In genomic region chr5:130616161-130616560, GRCh38 we compare ENCODE assay signal across 18 cellular contexts.
DNase-seq lines count a peak whose midpoint lies in the region; ATAC-seq and TF ChIP-seq lines count a peak whose summit lies in the region.
"Had no signal": no experiment of that assay in that cellular context is flagged by ENCODE, and none has a peak within 500 bp of the region (broad histone marks: within the 10 kb centered on the region; RNA-seq: fewer than 3 reads in every experiment).

No MANE protein-coding gene starts in this region.

- no peaks in the 10 kb centered on the region for H3K27me3 ChIP-seq in cardiac muscle cell
- no peaks in the 10 kb centered on the region for H3K27me3 ChIP-seq in left ventricle myocardium inferior (ENCODE audit: low read depth)
- no peaks in the 10 kb centered on the region for H3K27me3 ChIP-seq in mammary epithelial cell (ENCODE audit: insufficient read depth, low read length)
- no peaks in the 10 kb centered on the region for H3K27me3 ChIP-seq in aorta (ENCODE audit: control insufficient read depth in 1 of 2, insufficient read depth in 2 of 2, low read length in 1 of 2)
- H3K27me3 ChIP-seq: BLaER1 treated with 17β-estradiol and CSF1 and Interleukin-3, amounts not matched to agents 10 nM and 100 nM had no signal

- no peaks in the 10 kb centered on the region for H3K79me2 ChIP-seq in mammary epithelial cell (ENCODE audit: insufficient read depth, low read length)

- H3K27me3 Mint-ChIP-seq in activated T-cell treated with anti-CD3 and anti-CD28 coated beads, Interleukin-2, amount 50 U/mL, for 24 hours = peaks cover 3% of the 10 kb centered on the region

- peak overlapping the region; percentile 46 for H2AFZ ChIP-seq in mammary epithelial cell (ENCODE audit: low read depth, low read length)

- H3K4me3 ChIP-seq in cardiac muscle cell (no peak overlapping the region), left ventricle myocardium inferior (no peak overlapping the region), mammary epithelial cell (replicated peaks in 1 of 3; ENCODE audit: insufficient read depth in 1 of 3, low read depth in 2 of 3, low read length in 3 of 3) (no peak overlapping the region), fibroblast of the aortic adventitia (ENCODE audit: low read depth, low read length) (no peak overlapping the region), aorta (ENCODE audit: low read length in 2 of 2) (no peak overlapping the region)
- H3K4me3 ChIP-seq: BLaER1 treated with 17β-estradiol and CSF1 and Interleukin-3, amounts not matched to agents 10 nM and 100 nM had no signal

- H3K9ac ChIP-seq in mammary epithelial cell (ENCODE audit: insufficient read depth, low read length) = no peak overlapping the region
- H3K9ac ChIP-seq: BLaER1 treated with 17β-estradiol and CSF1 and Interleukin-3, amounts not matched to agents 10 nM and 100 nM had no signal

- no peaks in the 10 kb centered on the region for H3K9me3 Mint-ChIP-seq in activated T-cell treated with anti-CD3 and anti-CD28 coated beads, Interleukin-2, amount 50 U/mL, for 24 hours

- H3K36me3 Mint-ChIP-seq in activated T-cell treated with anti-CD3 and anti-CD28 coated beads, Interleukin-2, amount 50 U/mL, for 24 hours (ENCODE audit: low read depth) = no peaks in the 10 kb centered on the region

- in situ Hi-C loops in mammary epithelial cell (cut with MboI; ENCODE audit: low sequenced_read_pairs in 2 of 2) = no loop called here

- CTCF ChIA-PET in mammary epithelial cell (lab: Charles Lee; ENCODE audit: low non-redundant PET) = no interaction called here

- H3K9me3 ChIP-seq in cardiac muscle cell (ENCODE audit: low read depth) (no peaks in the 10 kb centered on the region), left ventricle myocardium inferior (replicated peaks) (peaks cover 14% of the 10 kb centered on the region), mammary epithelial cell (replicated peaks; ENCODE audit: insufficient read depth, low read length) (no peaks in the 10 kb centered on the region), aorta (ENCODE audit: control insufficient read depth, low read length) (no peaks in the 10 kb centered on the region)

- H3K4me2 ChIP-seq in mammary epithelial cell (ENCODE audit: insufficient read depth, low read depth, low read length) = no peak overlapping the region
- H3K4me2 ChIP-seq: BLaER1 treated with 17β-estradiol and CSF1 and Interleukin-3, amounts not matched to agents 10 nM and 100 nM had no signal

- no peak overlapping the region for H3K4me3 Mint-ChIP-seq in activated T-cell treated with anti-CD3 and anti-CD28 coated beads, Interleukin-2, amount 50 U/mL, for 24 hours
- H3K4me3 Mint-ChIP-seq: H9 had no signal

- DNase-seq in cardiac muscle cell (ENCODE audit: low read depth in 1 of 2, low spot score in 1 of 2) (peak; percentile 68 to 81), left ventricle myocardium inferior (no peak), mammary epithelial cell (peak; percentile 28), fibroblast of the aortic adventitia (ENCODE audit: low read depth) (peak; percentile 1), aorta (no peak), AG08395 (ENCODE audit: low spot score) (no peak)
- no peak for DNase-seq in activated T-cell treated with anti-CD3 and anti-CD28 coated beads, Interleukin-2, amount 50 U/mL, for 24 hours
- DNase-seq: DMS79 treated with DMSO at 0.1 percent for 48 hours, H9, Karpas-422, MM.1S, NCI-H1417 treated with DMSO at 0.1 percent for 48 hours, NCI-H2029, NCI-H2171, NCI-H446 treated with DMSO at 0.1 percent for 48 hours, NCI-H774 had no signal

- dilution Hi-C loops in mammary epithelial cell (cut with HindIII; ENCODE audit: low sequenced_read_pairs) = no loop called here

- no peak overlapping the region for H3K27ac Mint-ChIP-seq in activated T-cell treated with anti-CD3 and anti-CD28 coated beads, Interleukin-2, amount 50 U/mL, for 24 hours
- H3K27ac Mint-ChIP-seq: H9 had no signal

- no TSS peak for BruUV-seq in mammary epithelial cell (replicated peaks; lab: Mats Ljungman, UMichigan)

- WGBS in mammary epithelial cell (ENCODE audit: low coverage, missing lambda C conversion rate) = 63% methylated on average over 2 of the region's 2 CpGs
- WGBS in aorta, 2 donors = 46 to 48% methylated on average over 2 of the region's 2 CpGs

- ATAC-seq in aorta (ENCODE audit: low FRiP score) (peak; percentile 15), SK-N-SH treated with all-trans-retinoic acid at 6 μM for 48 hours (no peak)

- H3K4me1 ChIP-seq in cardiac muscle cell (ENCODE audit: low read depth) = peaks cover 28% of the 10 kb centered on the region
- no peaks in the 10 kb centered on the region for H3K4me1 ChIP-seq in left ventricle myocardium inferior
- no peaks in the 10 kb centered on the region for H3K4me1 ChIP-seq in mammary epithelial cell (ENCODE audit: insufficient read depth, low read length)
- no peaks in the 10 kb centered on the region for H3K4me1 ChIP-seq in aorta (ENCODE audit: control insufficient read depth in 1 of 2, insufficient read depth in 2 of 2, low read length in 2 of 2)
- H3K4me1 ChIP-seq: BLaER1 treated with 17β-estradiol and CSF1 and Interleukin-3, amounts not matched to agents 10 nM and 100 nM had no signal

- TF ChIP-seq CTCF in cardiac muscle cell (IDR thresholded peaks at IDR 0.05; ENCODE audit: low read depth, low read length) (no peak), left ventricle myocardium inferior (IDR thresholded peaks at IDR 0.05; ENCODE audit: borderline replicate concordance) (no peak), mammary epithelial cell (conservative IDR thresholded peaks at IDR 0.05 in 1 of 2, IDR thresholded peaks at IDR 0.05 in 1 of 2; ENCODE audit: extremely low read depth in 1 of 2, insufficient read depth in 1 of 2, low read depth in 1 of 2, low read length in 2 of 2) (no peak), fibroblast of the aortic adventitia (IDR thresholded peaks at IDR 0.05; ENCODE audit: insufficient read depth, low read length) (no peak)

- no peaks in the 10 kb centered on the region for H4K20me1 ChIP-seq in mammary epithelial cell (ENCODE audit: insufficient read depth, low read length)
- H4K20me1 ChIP-seq: BLaER1 treated with 17β-estradiol and CSF1 and Interleukin-3, amounts not matched to agents 10 nM and 100 nM had no signal

- H3K36me3 ChIP-seq in cardiac muscle cell (no peaks in the 10 kb centered on the region), left ventricle myocardium inferior (no peaks in the 10 kb centered on the region), mammary epithelial cell (ENCODE audit: insufficient read depth, low read length) (no peaks in the 10 kb centered on the region), aorta (ENCODE audit: control insufficient read depth in 1 of 2, insufficient read depth in 2 of 2, low read length in 1 of 2) (no peaks in the 10 kb centered on the region)
- H3K36me3 ChIP-seq: BLaER1 treated with 17β-estradiol and CSF1 and Interleukin-3, amounts not matched to agents 10 nM and 100 nM had no signal

- intact Hi-C loops in left ventricle myocardium inferior (cut with micrococcal nuclease) = no loop called here
- intact Hi-C loops in mammary epithelial cell (cut with micrococcal nuclease) = no loop called here
- intact Hi-C loops in aorta (cut with DNase I) = no loop called here

- no peaks in the 10 kb centered on the region for H3K4me1 Mint-ChIP-seq in activated T-cell treated with anti-CD3 and anti-CD28 coated beads, Interleukin-2, amount 50 U/mL, for 24 hours (ENCODE audit: low read depth)
- H3K4me1 Mint-ChIP-seq: H9 had no signal

- H3K27ac ChIP-seq in cardiac muscle cell (peak overlapping the region; percentile 64), left ventricle myocardium inferior (replicated peaks) (no peak overlapping the region), mammary epithelial cell (ENCODE audit: insufficient read depth, low read depth, low read length) (no peak overlapping the region), aorta (ENCODE audit: low read depth in 1 of 2, low read length in 2 of 2) (no peak overlapping the region)
- H3K27ac ChIP-seq: BLaER1 treated with 17β-estradiol and CSF1 and Interleukin-3, amounts not matched to agents 10 nM and 100 nM had no signal

TF ChIP-seq in SK-N-SH treated with all-trans-retinoic acid at 6 μM for 48 hours, 23 proteins besides CTCF, POLR2A, EP300 and RAD21 (continues in another document):
- no peak for TF ChIP-seq ZNF70 (CRISPR knock-in tag; IDR thresholded peaks at IDR 0.05)
- TF ChIP-seq ARNTL (CRISPR knock-in tag; IDR thresholded peaks at IDR 0.05; ENCODE audit: borderline replicate concordance, low read depth) = no peak
- no peak for TF ChIP-seq ZC3H10 (CRISPR knock-in tag; IDR thresholded peaks at IDR 0.05)
- no peak for TF ChIP-seq PATZ1 (CRISPR knock-in tag; IDR thresholded peaks at IDR 0.05; ENCODE audit: borderline replicate concordance)
- TF ChIP-seq BACH2 (CRISPR knock-in tag; IDR thresholded peaks at IDR 0.05; ENCODE audit: borderline replicate concordance) = no peak
- TF ChIP-seq ZFP30 (CRISPR knock-in tag; IDR thresholded peaks at IDR 0.05) = no peak
- TF ChIP-seq PPARA (CRISPR knock-in tag; IDR thresholded peaks at IDR 0.05; ENCODE audit: borderline replicate concordance) = no peak
- TF ChIP-seq SNAI2 (CRISPR knock-in tag; IDR thresholded peaks at IDR 0.05) = no peak
- TF ChIP-seq CSDC2 (CRISPR knock-in tag; IDR thresholded peaks at IDR 0.05) = no peak
- TF ChIP-seq ZNF565 (CRISPR knock-in tag; conservative IDR thresholded peaks at IDR 0.05; ENCODE audit: low read depth) = no peak
- no peak for TF ChIP-seq ISL1 (CRISPR knock-in tag; IDR thresholded peaks at IDR 0.05)
- no peak for TF ChIP-seq TCF4 (CRISPR knock-in tag; IDR thresholded peaks at IDR 0.05; ENCODE audit: borderline replicate concordance)
- no peak for TF ChIP-seq GLIS3 (CRISPR knock-in tag; IDR thresholded peaks at IDR 0.05)

Comparison
In these comparisons a context has a peak if more than half of its experiments do, and no peak if none do; other contexts are left out.
1. DNase-seq: peak in cardiac muscle cell (2 of 2), mammary epithelial cell (single experiment) and fibroblast of the aortic adventitia (single experiment); none in left ventricle myocardium inferior (single experiment), aorta (0 of 2), activated T-cell treated with anti-CD3 and anti-CD28 coated beads, Interleukin-2, amount 50 U/mL, for 24 hours (single experiment) and AG08395 (single experiment).